12 cellular contexts compared by ENCODE assay signal in the genomic region with DNA sequence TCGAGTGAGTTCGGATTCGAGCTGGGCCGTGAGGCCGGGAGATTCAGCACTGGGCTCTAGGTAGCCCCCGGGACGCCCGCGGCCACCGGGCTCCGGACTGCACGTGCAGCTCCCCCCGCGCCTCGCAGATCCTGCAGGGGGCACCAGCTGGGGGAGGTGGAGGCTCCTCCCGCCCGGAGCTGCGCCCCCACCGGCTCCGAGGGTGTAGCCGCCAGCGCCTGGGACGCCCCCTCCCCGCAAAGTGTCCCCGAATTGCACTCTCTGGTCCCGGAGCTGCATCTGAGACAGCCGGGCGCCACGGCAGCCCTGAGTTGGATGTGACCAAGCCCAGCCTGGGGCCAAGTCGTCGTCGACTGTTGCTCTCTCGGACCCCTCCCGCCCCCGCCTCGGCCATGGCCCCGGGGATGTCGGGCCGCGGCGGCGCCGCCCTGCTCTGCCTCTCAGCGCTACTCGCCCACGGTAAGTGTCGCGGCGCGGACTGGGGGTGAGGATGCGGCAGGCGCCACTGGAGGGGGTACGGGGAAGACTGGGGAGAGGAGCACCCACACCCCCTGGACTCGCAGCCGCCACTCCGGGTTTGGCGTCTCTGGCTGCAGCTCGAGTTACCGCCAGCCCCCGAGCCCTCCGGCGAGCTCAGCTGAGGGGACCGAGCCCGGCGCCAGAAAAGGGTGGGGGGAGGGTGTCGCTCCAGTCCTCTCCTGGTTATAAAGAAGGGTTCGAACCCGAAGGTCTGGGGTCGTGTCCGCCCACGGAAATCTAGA. TPM values are rescaled to one million over a fixed set of nuclear protein-coding genes. Genes with fewer than 3 reads are reported as not detected.
DNase-seq lines count a peak whose midpoint lies in the region; ATAC-seq and TF ChIP-seq lines count a peak whose summit lies in the region.
"Had no signal": no experiment of that assay in that cellular context is flagged by ENCODE, and none has a peak within 500 bp of the region (broad histone marks: within the 10 kb centered on the region; RNA-seq: fewer than 3 reads in every experiment).

No MANE protein-coding gene starts in this region.

- H3K9me3 ChIP-seq in left lung (no peaks in the 10 kb centered on the region), thoracic aorta (no peaks in the 10 kb centered on the region)

- ATAC-seq in activated CD8-positive, alpha-beta T cell treated with anti-CD3 and anti-CD28 coated beads for 36 hours = no peak
- no peak for ATAC-seq in activated CD8-positive, alpha-beta T cell treated with anti-CD3 and anti-CD28 coated beads, Interleukin-2, amount 10 ng/mL, durations not matched to agents 7 days and 5 days
- ATAC-seq in activated T-cell treated with anti-CD3 and anti-CD28 coated beads, Interleukin-2, amount 50 U/mL, for 4 hours = peak; percentile 22 to 24
- ATAC-seq in left lung (no peak), thoracic aorta (ENCODE audit: insufficient number of reproducible peaks, low FRiP score, low read depth) (no peak)

- no peaks in the 10 kb centered on the region for H3K36me3 Mint-ChIP-seq in activated CD8-positive, alpha-beta T cell treated with anti-CD3 and anti-CD28 coated beads for 36 hours (ENCODE audit: low read depth)
- no peaks in the 10 kb centered on the region for H3K36me3 Mint-ChIP-seq in activated CD8-positive, alpha-beta T cell treated with anti-CD3 and anti-CD28 coated beads, Interleukin-2, amount 10 ng/mL, durations not matched to agents 7 days and 5 days (ENCODE audit: low read depth)
- H3K36me3 Mint-ChIP-seq in activated T-cell treated with anti-CD3 and anti-CD28 coated beads, Interleukin-2, amount 50 U/mL, for 4 hours (ENCODE audit: insufficient read depth) = no peaks in the 10 kb centered on the region

- CTCF ChIA-PET in activated CD8-positive, alpha-beta T cell treated with anti-CD3 and anti-CD28 coated beads for 36 hours (lab: Charles Lee) = interaction anchor here (0.7 to 1.4 kb wide), 2 partner anchors 9 to 538 kb away, joined by 3 read pairs; no protein-coding TSS in a partner anchor
- CTCF ChIA-PET in activated CD8-positive, alpha-beta T cell treated with anti-CD3 and anti-CD28 coated beads, Interleukin-2, amount 10 ng/mL, durations not matched to agents 7 days and 5 days (lab: Charles Lee) = no interaction called here

- H3K4me3 ChIP-seq in left lung = peak overlapping the region; percentile 1 to 46
- peak overlapping the region; percentile 76 for H3K4me3 ChIP-seq in thoracic aorta

- TF ChIP-seq CTCF in activated CD8-positive, alpha-beta T cell treated with anti-CD3 and anti-CD28 coated beads for 36 hours (IDR thresholded peaks at IDR 0.05) = no peak
- TF ChIP-seq CTCF in left lung (IDR thresholded peaks at IDR 0.05) = no peak
- no peak for TF ChIP-seq CTCF in thoracic aorta (IDR thresholded peaks at IDR 0.05)

- peaks cover 73% of the 10 kb centered on the region for H3K27me3 Mint-ChIP-seq in activated CD8-positive, alpha-beta T cell treated with anti-CD3 and anti-CD28 coated beads for 36 hours
- peaks cover 78% of the 10 kb centered on the region for H3K27me3 Mint-ChIP-seq in activated CD8-positive, alpha-beta T cell treated with anti-CD3 and anti-CD28 coated beads, Interleukin-2, amount 10 ng/mL, durations not matched to agents 7 days and 5 days (ENCODE audit: low read depth)
- peaks cover 83% of the 10 kb centered on the region for H3K27me3 Mint-ChIP-seq in activated T-cell treated with anti-CD3 and anti-CD28 coated beads, Interleukin-2, amount 50 U/mL, for 4 hours (ENCODE audit: low read depth)

- DNase-seq in activated CD8-positive, alpha-beta T cell treated with anti-CD3 and anti-CD28 coated beads for 36 hours = peak; percentile 10
- no peak for DNase-seq in activated CD8-positive, alpha-beta T cell treated with anti-CD3 and anti-CD28 coated beads, Interleukin-2, amount 10 ng/mL, durations not matched to agents 7 days and 5 days
- DNase-seq in activated T-cell treated with anti-CD3 and anti-CD28 coated beads, Interleukin-2, amount 50 U/mL, for 4 hours = no peak
- DNase-seq in left lung (no peak), thoracic aorta (ENCODE audit: low spot score) (no peak), NCI-H526 treated with DMSO at 0.1 percent for 48 hours (lab: John Stamatoyannopoulos, UW) (no peak), DMS114 treated with DMSO at 0.1 percent for 48 hours (lab: John Stamatoyannopoulos, UW; ENCODE audit: unreplicated experiment) (no peak), AML-193 (lab: John Stamatoyannopoulos, UW) (no peak)
- DNase-seq: activated CD8-positive, alpha-beta memory T cell treated with anti-CD3 and anti-CD28 coated beads, Interleukin-2, amount 50 U/mL, for 4 hours; DND-41; HFFc6; NCI-H1694 treated with DMSO at 0.1 percent for 48 hours had no signal

- peaks cover 13% of the 10 kb centered on the region for H3K4me1 Mint-ChIP-seq in activated CD8-positive, alpha-beta T cell treated with anti-CD3 and anti-CD28 coated beads for 36 hours (ENCODE audit: low read depth)
- H3K4me1 Mint-ChIP-seq in activated CD8-positive, alpha-beta T cell treated with anti-CD3 and anti-CD28 coated beads, Interleukin-2, amount 10 ng/mL, durations not matched to agents 7 days and 5 days (ENCODE audit: low read depth) = peaks cover 12% of the 10 kb centered on the region
- H3K4me1 Mint-ChIP-seq in activated T-cell treated with anti-CD3 and anti-CD28 coated beads, Interleukin-2, amount 50 U/mL, for 4 hours (ENCODE audit: low read depth) = peaks cover 11% of the 10 kb centered on the region

- no peak overlapping the region for H3K27ac Mint-ChIP-seq in activated CD8-positive, alpha-beta T cell treated with anti-CD3 and anti-CD28 coated beads for 36 hours
- no peak overlapping the region for H3K27ac Mint-ChIP-seq in activated CD8-positive, alpha-beta T cell treated with anti-CD3 and anti-CD28 coated beads, Interleukin-2, amount 10 ng/mL, durations not matched to agents 7 days and 5 days
- H3K27ac Mint-ChIP-seq: HFFc6 had no signal

- H3K36me3 ChIP-seq in left lung (no peaks in the 10 kb centered on the region), thoracic aorta (no peaks in the 10 kb centered on the region)

- H3K4me3 Mint-ChIP-seq in activated CD8-positive, alpha-beta T cell treated with anti-CD3 and anti-CD28 coated beads for 36 hours = peak overlapping the region; percentile 40
- no peak overlapping the region for H3K4me3 Mint-ChIP-seq in activated CD8-positive, alpha-beta T cell treated with anti-CD3 and anti-CD28 coated beads, Interleukin-2, amount 10 ng/mL, durations not matched to agents 7 days and 5 days
- H3K4me3 Mint-ChIP-seq in activated T-cell treated with anti-CD3 and anti-CD28 coated beads, Interleukin-2, amount 50 U/mL, for 4 hours = peak overlapping the region; percentile 42
- H3K4me3 Mint-ChIP-seq: HFFc6 had no signal

- intact Hi-C loops in activated CD8-positive, alpha-beta T cell treated with anti-CD3 and anti-CD28 coated beads for 36 hours (cut with micrococcal nuclease) = no loop called here
- intact Hi-C loops in left lung (cut with DNase I) = no loop called here

- no peak overlapping the region for H3K27ac ChIP-seq in left lung
- no peak overlapping the region for H3K27ac ChIP-seq in thoracic aorta

- no peaks in the 10 kb centered on the region for H3K9me3 Mint-ChIP-seq in activated CD8-positive, alpha-beta T cell treated with anti-CD3 and anti-CD28 coated beads for 36 hours
- H3K9me3 Mint-ChIP-seq in activated CD8-positive, alpha-beta T cell treated with anti-CD3 and anti-CD28 coated beads, Interleukin-2, amount 10 ng/mL, durations not matched to agents 7 days and 5 days (ENCODE audit: insufficient read depth) = no peaks in the 10 kb centered on the region
- H3K9me3 Mint-ChIP-seq in activated T-cell treated with anti-CD3 and anti-CD28 coated beads, Interleukin-2, amount 50 U/mL, for 4 hours = no peaks in the 10 kb centered on the region
- H3K9me3 Mint-ChIP-seq: HFFc6 had no signal

- peaks cover 76 to 100% of the 10 kb centered on the region in 2 donors for H3K27me3 ChIP-seq in left lung
- H3K27me3 ChIP-seq in thoracic aorta (replicated peaks; ENCODE audit: insufficient read depth) = peaks cover 7% of the 10 kb centered on the region

- POLR2A ChIA-PET in activated CD8-positive, alpha-beta T cell treated with anti-CD3 and anti-CD28 coated beads for 36 hours (lab: Charles Lee) = no interaction called here
- POLR2A ChIA-PET in activated CD8-positive, alpha-beta T cell treated with anti-CD3 and anti-CD28 coated beads, Interleukin-2, amount 10 ng/mL, durations not matched to agents 7 days and 5 days (lab: Charles Lee) = no interaction called here

- H3K4me1 ChIP-seq in left lung (peaks cover 21 to 32% of the 10 kb centered on the region in 2 donors), thoracic aorta (ENCODE audit: control insufficient read depth in 1 of 2, low read depth in 2 of 2) (peaks cover 23 to 39% of the 10 kb centered on the region in 2 donors)

RNA-seq across cellular contexts. Expression of a gene that starts 1.5 kb away (rescaled TPM):
- total RNA-seq in activated CD8-positive, alpha-beta T cell treated with anti-CD3 and anti-CD28 coated beads for 36 hours = under 1 TPM in 1 of 2 experiments, not detected in 1; 0.07 TPM
- not detected for total RNA-seq in activated CD8-positive, alpha-beta T cell treated with anti-CD3 and anti-CD28 coated beads, Interleukin-2, amount 10 ng/mL, durations not matched to agents 7 days and 5 days
- under 1 TPM; 0.05 to 0.14 (median 0.10) TPM for total RNA-seq in activated T-cell treated with anti-CD3 and anti-CD28 coated beads, Interleukin-2, amount 50 U/mL, for 4 hours
- under 1 TPM; 0.10 to 0.32 TPM for total RNA-seq in left lung
- 1 to 10 TPM in 1 of 2 donors, under 1 TPM in 1; 0.56 to 1.9 TPM for total RNA-seq in thoracic aorta
- total RNA-seq: HFFc6 had no signal

Comparison
In these comparisons a context has a peak if more than half of its experiments do, and no peak if none do; other contexts are left out.
1. ATAC-seq: peak in activated T-cell treated with anti-CD3 and anti-CD28 coated beads, Interleukin-2, amount 50 U/mL, for 4 hours (2 of 2); none in activated CD8-positive, alpha-beta T cell treated with anti-CD3 and anti-CD28 coated beads for 36 hours (single experiment), activated CD8-positive, alpha-beta T cell treated with anti-CD3 and anti-CD28 coated beads, Interleukin-2, amount 10 ng/mL, durations not matched to agents 7 days and 5 days (single experiment), left lung (single experiment) and thoracic aorta (single experiment).